29 cellular contexts compared by ENCODE assay signal in the genomic region with DNA sequence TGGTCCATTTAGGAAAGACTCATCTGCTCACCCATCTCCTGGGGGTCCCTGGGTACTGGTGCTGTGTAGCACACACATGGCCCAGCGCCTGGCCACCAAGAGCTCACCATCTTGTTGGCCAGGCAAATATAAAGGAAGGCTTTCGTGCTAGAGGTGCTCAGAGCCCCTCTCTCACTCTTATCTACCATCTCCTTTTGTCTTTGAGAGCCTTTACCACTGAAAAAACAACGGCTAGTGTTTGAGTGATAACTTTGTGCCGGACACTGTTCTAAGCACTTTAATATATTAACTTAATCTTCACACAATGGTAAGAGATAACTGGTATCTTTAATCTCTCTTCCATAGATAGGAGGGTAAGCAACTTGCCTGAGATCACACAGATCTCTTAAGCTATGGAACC. TPM values are rescaled to one million over a fixed set of nuclear protein-coding genes. Genes with fewer than 3 reads are reported as not detected.
DNase-seq lines count a peak whose midpoint lies in the region; ATAC-seq, FAIRE-seq and TF ChIP-seq lines count a peak whose summit lies in the region.
"Had no signal": no experiment of that assay in that cellular context is flagged by ENCODE, and none has a peak within 500 bp of the region (broad histone marks: within the 10 kb centered on the region; RNA-seq: fewer than 3 reads in every experiment).

No MANE protein-coding gene starts in this region.

- 85% methylated on average over 4 of the region's 4 CpGs for WGBS in SK-N-SH (ENCODE audit: low lambda C conversion rate)
- WGBS in tibial nerve, 2 donors = 91 to 93% methylated on average over 4 of the region's 4 CpGs

- POLR2A ChIA-PET in SK-N-SH (lab: Yijun Ruan, JAX) = no interaction called here

- H4K20me1 ChIP-seq in SK-N-SH (ENCODE audit: insufficient read depth) = no peaks in the 10 kb centered on the region
- H4K20me1 ChIP-seq in Loucy (ENCODE audit: insufficient read depth, low read length, poor library complexity, severe bottlenecking) = no peaks in the 10 kb centered on the region

- H3K79me2 ChIP-seq in SK-N-SH (ENCODE audit: insufficient read depth) (no peaks in the 10 kb centered on the region), Loucy (ENCODE audit: insufficient read depth, low read length) (no peaks in the 10 kb centered on the region)

- DNase-seq in SK-N-SH (no peak), D721Med (ENCODE audit: insufficient read length, low spot score) (no peak), tibial nerve (ENCODE audit: low spot score in 2 of 2) (no peak)
- DNase-seq: activated CD4-positive, alpha-beta T cell treated with anti-CD3 and anti-CD28 coated beads for 4 hours; activated T-cell treated with anti-CD3 and anti-CD28 coated beads, Interleukin-2, amount 50 U/mL, for 4 hours; CD4-positive, CD25-positive, alpha-beta regulatory T cell; cerebellar nuclear complex; DMS 273 treated with DMSO at 0.1 percent for 48 hours; dorsolateral prefrontal cortex; Kasumi-1; left ventricle myocardium superior; naive thymus-derived CD4-positive, alpha-beta T cell; NCI-H1105; NCI-H1930; NCI-H526 treated with DMSO at 0.1 percent for 48 hours; stomach; T-helper 2 cell; tibial artery had no signal

- H3K9me2 ChIP-seq in SK-N-SH (no peaks in the 10 kb centered on the region), Loucy (replicated peaks; ENCODE audit: low read depth, low read length) (no peaks in the 10 kb centered on the region)

- CTCF ChIA-PET in SK-N-SH (lab: Yijun Ruan, JAX) = interaction anchor here (1.6 kb wide), 1 partner anchor 133 kb away, joined by 8 read pairs; no protein-coding TSS in a partner anchor

- no peak for TF ChIP-seq CTCF in SK-N-SH (IDR thresholded peaks at IDR 0.05)
- no peak for TF ChIP-seq CTCF in Loucy (conservative IDR thresholded peaks at IDR 0.05; ENCODE audit: low read length)
- TF ChIP-seq CTCF in D721Med (IDR thresholded peaks at IDR 0.05; ENCODE audit: insufficient read depth, missing control alignments) = no peak
- no peak for TF ChIP-seq CTCF in tibial nerve (IDR thresholded peaks at IDR 0.05)

- no peaks in the 10 kb centered on the region for H3K36me3 Mint-ChIP-seq in dendritic cell treated with granulocyte-macrophage colony-stimulating factor and Interleukin-4, amounts not matched to agents 40 ng/mL and 50 ng/mL, for 4 days (ENCODE audit: low read depth)
- H3K36me3 Mint-ChIP-seq: brain; CD4-positive, CD25-positive, alpha-beta regulatory T cell; naive thymus-derived CD4-positive, alpha-beta T cell had no signal

- H3K9me3 Mint-ChIP-seq in dendritic cell treated with granulocyte-macrophage colony-stimulating factor and Interleukin-4, amounts not matched to agents 40 ng/mL and 50 ng/mL, for 4 days = no peaks in the 10 kb centered on the region
- H3K9me3 Mint-ChIP-seq: activated T-cell treated with anti-CD3 and anti-CD28 coated beads, Interleukin-2, amount 50 U/mL, for 4 hours; brain; CD4-positive, CD25-positive, alpha-beta regulatory T cell; naive thymus-derived CD4-positive, alpha-beta T cell had no signal

- TF ChIP-seq POLR2A in tibial nerve (IDR thresholded peaks at IDR 0.05) = no peak

- peak overlapping the region; percentile 50 for H3K27ac Mint-ChIP-seq in dendritic cell treated with granulocyte-macrophage colony-stimulating factor and Interleukin-4, amounts not matched to agents 40 ng/mL and 50 ng/mL, for 4 days
- H3K27ac Mint-ChIP-seq: brain had no signal

- TF ChIP-seq EP300 in SK-N-SH (IDR thresholded peaks at IDR 0.05; ENCODE audit: borderline replicate concordance in 1 of 2, low read depth in 1 of 2, low read length in 1 of 2) = no peak
- TF ChIP-seq EP300 in tibial nerve (IDR thresholded peaks at IDR 0.05) = no peak

- no peak overlapping the region for H3K4me2 ChIP-seq in SK-N-SH
- no peak overlapping the region for H3K4me2 ChIP-seq in Loucy (ENCODE audit: low read depth, low read length, poor library complexity, severe bottlenecking)

- H3K4me3 ChIP-seq in SK-N-SH (ENCODE audit: low read depth in 2 of 2, low read length in 1 of 2) (no peak overlapping the region), Loucy (ENCODE audit: low read length, poor library complexity, severe bottlenecking) (no peak overlapping the region), neuron (ENCODE audit: low read length) (no peak overlapping the region), tibial nerve (no peak overlapping the region)
- H3K4me3 ChIP-seq: dorsolateral prefrontal cortex, SK-N-MC, skin epidermis, stomach, tibial artery had no signal

- FAIRE-seq in D721Med (lab: Jason Lieb, UNC) = no peak
- FAIRE-seq: H54 had no signal

- peaks cover 5% of the 10 kb centered on the region for H3F3A ChIP-seq in SK-N-SH (replicated peaks; ENCODE audit: insufficient read depth)
- no peaks in the 10 kb centered on the region for H3F3A ChIP-seq in Loucy (ENCODE audit: low read depth)

- H3K27me3 ChIP-seq in SK-N-SH (ENCODE audit: insufficient read depth) (no peaks in the 10 kb centered on the region), Loucy (ENCODE audit: insufficient read depth, low read length, poor library complexity, severe bottlenecking) (no peaks in the 10 kb centered on the region), neuron (ENCODE audit: insufficient read depth, low read length) (no peaks in the 10 kb centered on the region), tibial nerve (no peaks in the 10 kb centered on the region)
- H3K27me3 ChIP-seq: dorsolateral prefrontal cortex, stomach, tibial artery had no signal

- H2AFZ ChIP-seq in SK-N-SH (ENCODE audit: low read depth) (peak overlapping the region; percentile 61; the same call in 1 of the 2 replicates), Loucy (ENCODE audit: low read length) (peak overlapping the region; percentile 91), neuron (ENCODE audit: low read depth, low read length) (peak overlapping the region; percentile 14)

- no peaks in the 10 kb centered on the region for H3K9me3 ChIP-seq in SK-N-SH
- no peaks in the 10 kb centered on the region for H3K9me3 ChIP-seq in Loucy (ENCODE audit: insufficient read depth, low read depth, low read length)
- no peaks in the 10 kb centered on the region for H3K9me3 ChIP-seq in neuron (ENCODE audit: low read length)
- H3K9me3 ChIP-seq in tibial nerve = no peaks in the 10 kb centered on the region
- H3K9me3 ChIP-seq: stomach, tibial artery had no signal

- H3K27me3 Mint-ChIP-seq in dendritic cell treated with granulocyte-macrophage colony-stimulating factor and Interleukin-4, amounts not matched to agents 40 ng/mL and 50 ng/mL, for 4 days = no peaks in the 10 kb centered on the region
- H3K27me3 Mint-ChIP-seq: brain; CD4-positive, CD25-positive, alpha-beta regulatory T cell; naive thymus-derived CD4-positive, alpha-beta T cell had no signal

- no peak overlapping the region for H3K27ac ChIP-seq in SK-N-SH (ENCODE audit: low read depth in 2 of 2, low read length in 1 of 2)
- no peak overlapping the region for H3K27ac ChIP-seq in tibial nerve
- H3K27ac ChIP-seq: 22Rv1, dorsolateral prefrontal cortex, RWPE1, SK-N-MC, stomach, tibial artery had no signal

- TF ChIP-seq RAD21 in SK-N-SH (IDR thresholded peaks at IDR 0.05; ENCODE audit: low read length) = no peak

- H3K9ac ChIP-seq in SK-N-SH (no peak overlapping the region), Loucy (ENCODE audit: low read depth, low read length, poor library complexity, severe bottlenecking) (no peak overlapping the region)

- no peak for ATAC-seq in SK-N-SH treated with all-trans-retinoic acid at 6 μM for 48 hours
- ATAC-seq in HG03139 (IDR thresholded peaks at IDR 0.05; ENCODE audit: unreplicated experiment) = no peak
- ATAC-seq: activated T-cell treated with anti-CD3 and anti-CD28 coated beads, Interleukin-2, amount 50 U/mL, for 4 hours; left ventricle myocardium superior had no signal

- H3K4me1 ChIP-seq in SK-N-SH (ENCODE audit: control insufficient read depth in 1 of 2, insufficient read depth in 2 of 2, low read depth in 1 of 2, low read length in 1 of 2) (peaks cover 0 to 12% of the 10 kb centered on the region in 2 experiments; a peak in 1 of 4 replicates), Loucy (ENCODE audit: insufficient read depth, low read length, poor library complexity, severe bottlenecking) (peaks cover 4% of the 10 kb centered on the region), neuron (ENCODE audit: insufficient read depth, low read length) (no peaks in the 10 kb centered on the region), tibial nerve (peaks cover 0 to 3% (median 0%) of the 10 kb centered on the region in 4 donors)

- peaks cover 6% of the 10 kb centered on the region for H3K4me1 Mint-ChIP-seq in dendritic cell treated with granulocyte-macrophage colony-stimulating factor and Interleukin-4, amounts not matched to agents 40 ng/mL and 50 ng/mL, for 4 days (ENCODE audit: low read depth)

- H3K36me3 ChIP-seq in SK-N-SH (replicated peaks in 1 of 2; ENCODE audit: control insufficient read depth in 1 of 2, insufficient read depth in 2 of 2, low read length in 1 of 2) (no peaks in the 10 kb centered on the region), Loucy (ENCODE audit: insufficient read depth, low read length) (no peaks in the 10 kb centered on the region), neuron (ENCODE audit: insufficient read depth, low read length) (no peaks in the 10 kb centered on the region), tibial nerve (no peaks in the 10 kb centered on the region)
- H3K36me3 ChIP-seq: stomach, tibial artery had no signal

- H3K4me3 Mint-ChIP-seq in dendritic cell treated with granulocyte-macrophage colony-stimulating factor and Interleukin-4, amounts not matched to agents 40 ng/mL and 50 ng/mL, for 4 days = no peak overlapping the region
- H3K4me3 Mint-ChIP-seq: activated T-cell treated with anti-CD3 and anti-CD28 coated beads, Interleukin-2, amount 50 U/mL, for 4 hours; brain; CD4-positive, CD25-positive, alpha-beta regulatory T cell; naive thymus-derived CD4-positive, alpha-beta T cell had no signal

- intact Hi-C loops in dendritic cell treated with granulocyte-macrophage colony-stimulating factor and Interleukin-4, amounts not matched to agents 40 ng/mL and 50 ng/mL, for 4 days (cut with micrococcal nuclease) = no loop called here

TF ChIP-seq in SK-N-SH, 30 proteins besides CTCF, POLR2A, EP300 and RAD21 (continues in another document):
- TF ChIP-seq TEAD4 (IDR thresholded peaks at IDR 0.05; ENCODE audit: borderline replicate concordance, insufficient read depth) (no peak), MEF2A (IDR thresholded peaks at IDR 0.05; ENCODE audit: borderline replicate concordance, low read depth) (no peak), NRF1 (IDR thresholded peaks at IDR 0.05; ENCODE audit: low read depth, low read length) (no peak)

TF ChIP-seq in SK-N-SH treated with all-trans-retinoic acid at 6 μM for 48 hours, 23 proteins besides CTCF, POLR2A, EP300 and RAD21:
- TF ChIP-seq TOX (CRISPR knock-in tag; IDR thresholded peaks at IDR 0.05; ENCODE audit: borderline replicate concordance) = no peak

RNA-seq across cellular contexts. Expression of gene ARHGAP18, which starts 21.4 kb away (rescaled TPM):
- 25.0 and 32.8 TPM in 2 replicates for polyA plus RNA-seq in SK-N-SH (2012; rRNA removed)
- 38.9 and 45.2 TPM in 2 replicates for polyA plus RNA-seq in SK-N-SH (2012; cell fraction: cytosol; rRNA removed)
- 10.2 and 20.0 TPM in 2 replicates for polyA plus RNA-seq in SK-N-SH (2012; cell fraction: nucleus; rRNA removed)
- 10 to 100 TPM in 3 of 4 donors, 1 to 10 TPM in 1; 9.6 to 16.8 (median 13.9) TPM for total RNA-seq in tibial nerve

Comparison
In these comparisons a context has a peak if more than half of its experiments do, and no peak if none do; other contexts are left out.
1. H2AFZ ChIP-seq: peak in every context shown above with its lines; median percentile 91 in Loucy; 61 in SK-N-SH; 14 in neuron.